In the genomic region with DNA sequence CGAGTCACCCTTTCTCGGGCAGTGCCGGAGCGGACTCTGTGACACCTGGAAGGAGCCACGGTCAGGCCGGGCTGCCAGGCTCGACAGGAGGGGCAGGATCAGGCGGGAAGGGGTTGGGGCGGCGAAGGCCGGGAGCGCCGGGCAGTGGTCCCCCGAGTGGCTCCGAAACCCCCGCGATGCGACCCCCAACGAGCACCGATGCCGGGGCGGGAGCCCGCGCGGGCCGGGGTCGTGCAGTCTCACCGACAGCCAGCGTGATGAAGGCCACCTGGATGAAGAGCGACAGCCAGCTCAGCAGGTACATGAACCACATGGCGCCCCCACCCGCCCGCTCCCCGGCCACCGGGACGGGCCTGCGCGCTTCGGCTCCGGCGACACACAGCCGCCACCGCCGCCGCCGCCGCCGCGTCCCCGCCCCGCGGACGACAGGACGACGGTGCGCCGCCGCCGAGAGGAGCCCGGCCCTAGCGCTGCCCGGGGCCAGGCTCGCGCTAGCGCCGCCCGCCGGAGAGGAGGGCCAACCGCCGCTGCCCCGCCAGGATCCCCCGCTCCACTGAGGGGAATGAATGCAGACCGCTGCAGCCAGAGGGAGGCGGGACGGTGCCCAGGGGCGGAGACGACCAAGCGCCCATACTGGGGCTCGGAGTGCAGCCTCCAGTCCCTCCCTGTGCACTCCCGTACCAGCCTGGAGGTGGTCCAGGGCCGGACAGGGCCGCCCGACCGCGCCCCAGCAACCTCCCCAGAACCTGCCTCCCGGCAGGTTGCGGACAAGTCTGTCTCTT, we compare ENCODE assay signal across 1 cellular context.
A peak's percentile ranks its signal among the peaks of the same experiment; 100 is the strongest.
TF ChIP-seq lines count a peak whose summit lies in the region.

TEX261 (minus strand) TSS at position 429 of the 782 bp plus-strand sequence; CDS start at position 313, 116 bp downstream.

TF ChIP-seq in HepG2, 621 proteins besides CTCF, POLR2A, EP300 and RAD21 (continued from another document and continues in another):
- TF ChIP-seq, protein P1, sequence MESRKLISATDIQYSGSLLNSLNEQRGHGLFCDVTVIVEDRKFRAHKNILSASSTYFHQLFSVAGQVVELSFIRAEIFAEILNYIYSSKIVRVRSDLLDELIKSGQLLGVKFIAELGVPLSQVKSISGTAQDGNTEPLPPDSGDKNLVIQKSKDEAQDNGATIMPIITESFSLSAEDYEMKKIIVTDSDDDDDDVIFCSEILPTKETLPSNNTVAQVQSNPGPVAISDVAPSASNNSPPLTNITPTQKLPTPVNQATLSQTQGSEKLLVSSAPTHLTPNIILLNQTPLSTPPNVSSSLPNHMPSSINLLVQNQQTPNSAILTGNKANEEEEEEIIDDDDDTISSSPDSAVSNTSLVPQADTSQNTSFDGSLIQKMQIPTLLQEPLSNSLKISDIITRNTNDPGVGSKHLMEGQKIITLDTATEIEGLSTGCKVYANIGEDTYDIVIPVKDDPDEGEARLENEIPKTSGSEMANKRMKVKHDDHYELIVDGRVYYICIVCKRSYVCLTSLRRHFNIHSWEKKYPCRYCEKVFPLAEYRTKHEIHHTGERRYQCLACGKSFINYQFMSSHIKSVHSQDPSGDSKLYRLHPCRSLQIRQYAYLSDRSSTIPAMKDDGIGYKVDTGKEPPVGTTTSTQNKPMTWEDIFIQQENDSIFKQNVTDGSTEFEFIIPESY (CRISPR knock-in tag; IDR thresholded peaks at IDR 0.05) = peak; percentile 35
- peak; percentile 5; the same call in 1 of the 2 replicates for TF ChIP-seq ZNF691 (CRISPR knock-in tag; IDR thresholded peaks at IDR 0.05; ENCODE audit: borderline replicate concordance, low read depth)
- peak; percentile 43 for TF ChIP-seq ZNF768 (CRISPR knock-in tag; IDR thresholded peaks at IDR 0.05)
- no peak for TF ChIP-seq CEBPB (IDR thresholded peaks at IDR 0.05; ENCODE audit: borderline replicate concordance, low read depth, low read length)
- TF ChIP-seq MXD3 (CRISPR knock-in tag; IDR thresholded peaks at IDR 0.05) = peak; percentile 47; the same call in 1 of the 2 replicates
- TF ChIP-seq, protein P2, sequence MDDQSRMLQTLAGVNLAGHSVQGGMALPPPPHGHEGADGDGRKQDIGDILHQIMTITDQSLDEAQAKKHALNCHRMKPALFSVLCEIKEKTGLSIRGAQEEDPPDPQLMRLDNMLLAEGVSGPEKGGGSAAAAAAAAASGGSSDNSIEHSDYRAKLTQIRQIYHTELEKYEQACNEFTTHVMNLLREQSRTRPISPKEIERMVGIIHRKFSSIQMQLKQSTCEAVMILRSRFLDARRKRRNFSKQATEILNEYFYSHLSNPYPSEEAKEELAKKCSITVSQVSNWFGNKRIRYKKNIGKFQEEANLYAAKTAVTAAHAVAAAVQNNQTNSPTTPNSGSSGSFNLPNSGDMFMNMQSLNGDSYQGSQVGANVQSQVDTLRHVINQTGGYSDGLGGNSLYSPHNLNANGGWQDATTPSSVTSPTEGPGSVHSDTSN (CRISPR knock-in tag; IDR thresholded peaks at IDR 0.05; ENCODE audit: borderline replicate concordance) = no peak
- peak; percentile 66 for TF ChIP-seq ELF3 (CRISPR knock-in tag; IDR thresholded peaks at IDR 0.05)
- no peak; the same call in none of the 2 replicates for TF ChIP-seq ZNF709 (CRISPR knock-in tag; IDR thresholded peaks at IDR 0.05)
- TF ChIP-seq ZNF263 (CRISPR knock-in tag; IDR thresholded peaks at IDR 0.05) = no peak
- TF ChIP-seq, protein P3, sequence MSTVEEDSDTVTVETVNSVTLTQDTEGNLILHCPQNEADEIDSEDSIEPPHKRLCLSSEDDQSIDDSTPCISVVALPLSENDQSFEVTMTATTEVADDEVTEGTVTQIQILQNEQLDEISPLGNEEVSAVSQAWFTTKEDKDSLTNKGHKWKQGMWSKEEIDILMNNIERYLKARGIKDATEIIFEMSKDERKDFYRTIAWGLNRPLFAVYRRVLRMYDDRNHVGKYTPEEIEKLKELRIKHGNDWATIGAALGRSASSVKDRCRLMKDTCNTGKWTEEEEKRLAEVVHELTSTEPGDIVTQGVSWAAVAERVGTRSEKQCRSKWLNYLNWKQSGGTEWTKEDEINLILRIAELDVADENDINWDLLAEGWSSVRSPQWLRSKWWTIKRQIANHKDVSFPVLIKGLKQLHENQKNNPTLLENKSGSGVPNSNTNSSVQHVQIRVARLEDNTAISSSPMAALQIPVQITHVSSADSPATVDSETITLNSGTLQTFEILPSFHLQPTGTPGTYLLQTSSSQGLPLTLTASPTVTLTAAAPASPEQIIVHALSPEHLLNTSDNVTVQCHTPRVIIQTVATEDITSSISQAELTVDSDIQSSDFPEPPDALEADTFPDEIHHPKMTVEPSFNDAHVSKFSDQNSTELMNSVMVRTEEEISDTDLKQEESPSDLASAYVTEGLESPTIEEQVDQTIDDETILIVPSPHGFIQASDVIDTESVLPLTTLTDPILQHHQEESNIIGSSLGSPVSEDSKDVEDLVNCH (CRISPR knock-in tag; IDR thresholded peaks at IDR 0.05) = no peak
- TF ChIP-seq ARNT2 (CRISPR knock-in tag; IDR thresholded peaks at IDR 0.05; ENCODE audit: low read depth) = peak; percentile 95
- no peak for TF ChIP-seq REST (IDR thresholded peaks at IDR 0.05; ENCODE audit: borderline replicate concordance in 1 of 2, low read depth in 1 of 2, low read length in 2 of 2)
- TF ChIP-seq, protein P4, sequence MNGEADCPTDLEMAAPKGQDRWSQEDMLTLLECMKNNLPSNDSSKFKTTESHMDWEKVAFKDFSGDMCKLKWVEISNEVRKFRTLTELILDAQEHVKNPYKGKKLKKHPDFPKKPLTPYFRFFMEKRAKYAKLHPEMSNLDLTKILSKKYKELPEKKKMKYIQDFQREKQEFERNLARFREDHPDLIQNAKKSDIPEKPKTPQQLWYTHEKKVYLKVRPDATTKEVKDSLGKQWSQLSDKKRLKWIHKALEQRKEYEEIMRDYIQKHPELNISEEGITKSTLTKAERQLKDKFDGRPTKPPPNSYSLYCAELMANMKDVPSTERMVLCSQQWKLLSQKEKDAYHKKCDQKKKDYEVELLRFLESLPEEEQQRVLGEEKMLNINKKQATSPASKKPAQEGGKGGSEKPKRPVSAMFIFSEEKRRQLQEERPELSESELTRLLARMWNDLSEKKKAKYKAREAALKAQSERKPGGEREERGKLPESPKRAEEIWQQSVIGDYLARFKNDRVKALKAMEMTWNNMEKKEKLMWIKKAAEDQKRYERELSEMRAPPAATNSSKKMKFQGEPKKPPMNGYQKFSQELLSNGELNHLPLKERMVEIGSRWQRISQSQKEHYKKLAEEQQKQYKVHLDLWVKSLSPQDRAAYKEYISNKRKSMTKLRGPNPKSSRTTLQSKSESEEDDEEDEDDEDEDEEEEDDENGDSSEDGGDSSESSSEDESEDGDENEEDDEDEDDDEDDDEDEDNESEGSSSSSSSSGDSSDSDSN (CRISPR knock-in tag; IDR thresholded peaks at IDR 0.05) = peak; percentile 92
- TF ChIP-seq XRCC5 (optimal IDR thresholded peaks at IDR 0.05; ENCODE audit: low read length) = peak; percentile 81
- no peak for TF ChIP-seq REL (CRISPR knock-in tag; conservative IDR thresholded peaks at IDR 0.05)
- TF ChIP-seq GATAD2A (CRISPR knock-in tag; IDR thresholded peaks at IDR 0.05) = 0 out of 2 replicates have a peak, but pooled peaks have one; percentile 23
- peak; percentile 88 for TF ChIP-seq HNRNPL (IDR thresholded peaks at IDR 0.05; ENCODE audit: low read depth, low read length)
- peak; percentile 59; the same call in 1 of the 2 replicates for TF ChIP-seq ZNF451 (CRISPR knock-in tag; IDR thresholded peaks at IDR 0.05)
- TF ChIP-seq ZBTB7A (CRISPR knock-in tag; IDR thresholded peaks at IDR 0.05) = no peak
- peak; percentile 89 for TF ChIP-seq ZFX (CRISPR knock-in tag; IDR thresholded peaks at IDR 0.05; ENCODE audit: low read depth)
- TF ChIP-seq HDAC6 (IDR thresholded peaks at IDR 0.05; ENCODE audit: low read depth, low read length) = no peak
- TF ChIP-seq, protein P5, sequence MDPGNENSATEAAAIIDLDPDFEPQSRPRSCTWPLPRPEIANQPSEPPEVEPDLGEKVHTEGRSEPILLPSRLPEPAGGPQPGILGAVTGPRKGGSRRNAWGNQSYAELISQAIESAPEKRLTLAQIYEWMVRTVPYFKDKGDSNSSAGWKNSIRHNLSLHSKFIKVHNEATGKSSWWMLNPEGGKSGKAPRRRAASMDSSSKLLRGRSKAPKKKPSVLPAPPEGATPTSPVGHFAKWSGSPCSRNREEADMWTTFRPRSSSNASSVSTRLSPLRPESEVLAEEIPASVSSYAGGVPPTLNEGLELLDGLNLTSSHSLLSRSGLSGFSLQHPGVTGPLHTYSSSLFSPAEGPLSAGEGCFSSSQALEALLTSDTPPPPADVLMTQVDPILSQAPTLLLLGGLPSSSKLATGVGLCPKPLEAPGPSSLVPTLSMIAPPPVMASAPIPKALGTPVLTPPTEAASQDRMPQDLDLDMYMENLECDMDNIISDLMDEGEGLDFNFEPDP (CRISPR knock-in tag; conservative IDR thresholded peaks at IDR 0.05) = no peak
- no peak for TF ChIP-seq USF2 (IDR thresholded peaks at IDR 0.05; ENCODE audit: low read depth, low read length)
- TF ChIP-seq USF2 (CRISPR knock-in tag; IDR thresholded peaks at IDR 0.05; ENCODE audit: borderline replicate concordance) = no peak
- peak; percentile 89; the same call in 1 of the 2 replicates for TF ChIP-seq ZNF431 (CRISPR knock-in tag; IDR thresholded peaks at IDR 0.05; ENCODE audit: borderline replicate concordance, low read depth)
- TF ChIP-seq SKIL (CRISPR knock-in tag; IDR thresholded peaks at IDR 0.05; ENCODE audit: borderline replicate concordance) = no peak
- peak; percentile 72; the same call in 1 of the 2 replicates for TF ChIP-seq ARID2 (CRISPR knock-in tag; IDR thresholded peaks at IDR 0.05; ENCODE audit: borderline replicate concordance)
- no peak for TF ChIP-seq PHF5A (CRISPR knock-in tag; IDR thresholded peaks at IDR 0.05; ENCODE audit: low read depth, unreplicated experiment)
- no peak for TF ChIP-seq ZNF17 (CRISPR knock-in tag; IDR thresholded peaks at IDR 0.05)
- TF ChIP-seq ZIK1 (CRISPR knock-in tag; IDR thresholded peaks at IDR 0.05; ENCODE audit: borderline replicate concordance, low read depth) = no peak; the same call in 1 of the 2 replicates
- TF ChIP-seq HNRNPK (IDR thresholded peaks at IDR 0.05; ENCODE audit: low read depth, low read length, poor library complexity, severe bottlenecking) = peak; percentile 69
- no peak for TF ChIP-seq SOX6 (IDR thresholded peaks at IDR 0.05)
- peak; percentile 61 for TF ChIP-seq SOX6 (CRISPR knock-in tag; IDR thresholded peaks at IDR 0.05)
- no peak for TF ChIP-seq ZNF496 (CRISPR knock-in tag; IDR thresholded peaks at IDR 0.05; ENCODE audit: insufficient replicate concordance)
- TF ChIP-seq ATF7 (IDR thresholded peaks at IDR 0.05) = no peak
- TF ChIP-seq ATF7 (CRISPR knock-in tag; IDR thresholded peaks at IDR 0.05) = no peak
- peak; percentile 66 for TF ChIP-seq SALL1 (CRISPR knock-in tag; IDR thresholded peaks at IDR 0.05)
